In the genomic region with DNA sequence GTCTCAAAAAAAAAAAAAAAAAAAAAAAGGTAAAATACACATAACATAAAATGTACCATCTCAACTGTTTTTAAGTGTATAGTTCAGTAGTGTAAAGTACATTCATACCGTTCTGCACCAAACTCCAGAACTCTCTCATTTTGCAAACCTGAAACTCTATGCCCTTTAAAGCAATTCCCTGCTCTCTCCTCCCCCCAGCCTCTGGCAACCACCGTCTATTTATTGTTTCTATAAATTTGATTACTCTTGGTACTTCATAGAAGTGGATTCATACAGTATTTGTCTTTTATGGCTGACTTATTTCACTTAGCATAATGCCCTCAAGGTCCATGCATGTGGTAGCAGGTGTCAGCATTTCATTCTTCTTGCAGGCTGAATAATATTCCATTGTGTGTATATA, we compare ENCODE assay signal across 16 cellular contexts. TPM values are rescaled to one million over a fixed set of nuclear protein-coding genes. Genes with fewer than 3 reads are reported as not detected.
DNase-seq lines count a peak whose midpoint lies in the region; ATAC-seq and FAIRE-seq lines count a peak whose summit lies in the region.
"Had no signal": no experiment of that assay in that cellular context is flagged by ENCODE, and none has a peak within 500 bp of the region (broad histone marks: within the 10 kb centered on the region; RNA-seq: fewer than 3 reads in every experiment).

No MANE protein-coding gene starts in this region.

- H3K4me3 Mint-ChIP-seq in activated T-cell treated with anti-CD3 and anti-CD28 coated beads, Interleukin-2, amount 50 U/mL, for 4 hours: peak overlapping the region; percentile 49
- H3K4me3 Mint-ChIP-seq in IgD-negative memory B cell: peak overlapping the region; percentile 16 to 91 (median 82)
- peak overlapping the region; percentile 84 for H3K4me3 Mint-ChIP-seq in activated naive CD4-positive, alpha-beta T cell treated with anti-CD3 and anti-CD28 coated beads, Interleukin-2, amount 50 U/mL, for 24 hours
- H3K4me3 Mint-ChIP-seq in stimulated activated effector memory CD8-positive, alpha-beta T cell treated with anti-CD3 and anti-CD28 coated beads, Interleukin-12 subunit alpha, Interleukin-12 subunit beta, amount 100 ng/mL, for 72 hours: peak overlapping the region; percentile 68

- H3K27me3 Mint-ChIP-seq in activated T-cell treated with anti-CD3 and anti-CD28 coated beads, Interleukin-2, amount 50 U/mL, for 4 hours (ENCODE audit: low read depth): no peaks in the 10 kb centered on the region
- H3K27me3 Mint-ChIP-seq in IgD-negative memory B cell: no peaks in the 10 kb centered on the region
- H3K27me3 Mint-ChIP-seq in activated naive CD4-positive, alpha-beta T cell treated with anti-CD3 and anti-CD28 coated beads, Interleukin-2, amount 50 U/mL, for 24 hours: no peaks in the 10 kb centered on the region

- peaks cover 12% of the 10 kb centered on the region for H3K9me3 Mint-ChIP-seq in activated T-cell treated with anti-CD3 and anti-CD28 coated beads, Interleukin-2, amount 50 U/mL, for 4 hours
- peaks cover 0 to 2% (median 0%) of the 10 kb centered on the region in 3 donors for H3K9me3 Mint-ChIP-seq in IgD-negative memory B cell
- peaks cover 5% of the 10 kb centered on the region for H3K9me3 Mint-ChIP-seq in activated naive CD4-positive, alpha-beta T cell treated with anti-CD3 and anti-CD28 coated beads, Interleukin-2, amount 50 U/mL, for 24 hours
- H3K9me3 Mint-ChIP-seq in stimulated activated effector memory CD8-positive, alpha-beta T cell treated with anti-CD3 and anti-CD28 coated beads, Interleukin-12 subunit alpha, Interleukin-12 subunit beta, amount 100 ng/mL, for 72 hours: peaks cover 5% of the 10 kb centered on the region

- peak overlapping the region; percentile 63 to 91 (median 88) for H3K27ac Mint-ChIP-seq in IgD-negative memory B cell
- H3K27ac Mint-ChIP-seq in activated naive CD4-positive, alpha-beta T cell treated with anti-CD3 and anti-CD28 coated beads, Interleukin-2, amount 50 U/mL, for 24 hours: peak overlapping the region; percentile 97
- peak overlapping the region; percentile 87 for H3K27ac Mint-ChIP-seq in stimulated activated effector memory CD8-positive, alpha-beta T cell treated with anti-CD3 and anti-CD28 coated beads, Interleukin-12 subunit alpha, Interleukin-12 subunit beta, amount 100 ng/mL, for 72 hours

- ATAC-seq in activated T-cell treated with anti-CD3 and anti-CD28 coated beads, Interleukin-2, amount 50 U/mL, for 4 hours: peak in 1 of 2 donors; percentile 9
- peak; percentile 29 for ATAC-seq in stimulated activated effector memory CD8-positive, alpha-beta T cell treated with anti-CD3 and anti-CD28 coated beads, Interleukin-12 subunit alpha, Interleukin-12 subunit beta, amount 100 ng/mL, for 72 hours

- H3K4me1 Mint-ChIP-seq in activated T-cell treated with anti-CD3 and anti-CD28 coated beads, Interleukin-2, amount 50 U/mL, for 4 hours (ENCODE audit: low read depth): peaks cover 91% of the 10 kb centered on the region
- H3K4me1 Mint-ChIP-seq in IgD-negative memory B cell: peaks cover 75 to 85% (median 79%) of the 10 kb centered on the region in 3 donors
- H3K4me1 Mint-ChIP-seq in activated naive CD4-positive, alpha-beta T cell treated with anti-CD3 and anti-CD28 coated beads, Interleukin-2, amount 50 U/mL, for 24 hours: peaks cover 86% of the 10 kb centered on the region
- H3K4me1 Mint-ChIP-seq in stimulated activated effector memory CD8-positive, alpha-beta T cell treated with anti-CD3 and anti-CD28 coated beads, Interleukin-12 subunit alpha, Interleukin-12 subunit beta, amount 100 ng/mL, for 72 hours: peaks cover 93% of the 10 kb centered on the region

- peaks cover 18% of the 10 kb centered on the region for H3K36me3 Mint-ChIP-seq in activated T-cell treated with anti-CD3 and anti-CD28 coated beads, Interleukin-2, amount 50 U/mL, for 4 hours (ENCODE audit: insufficient read depth)
- H3K36me3 Mint-ChIP-seq in IgD-negative memory B cell: peaks cover 16% of the 10 kb centered on the region
- H3K36me3 Mint-ChIP-seq in activated naive CD4-positive, alpha-beta T cell treated with anti-CD3 and anti-CD28 coated beads, Interleukin-2, amount 50 U/mL, for 24 hours: peaks cover 4% of the 10 kb centered on the region
- peaks cover 19% of the 10 kb centered on the region for H3K36me3 Mint-ChIP-seq in stimulated activated effector memory CD8-positive, alpha-beta T cell treated with anti-CD3 and anti-CD28 coated beads, Interleukin-12 subunit alpha, Interleukin-12 subunit beta, amount 100 ng/mL, for 72 hours

- no peak for FAIRE-seq in HTR-8/SVneo (lab: Jason Lieb, UNC)
- FAIRE-seq: keratinocyte, urothelium cell line had no signal

- in situ Hi-C loops in ACHN (cut with HindIII; ENCODE audit: low pct_ligation_motif_present, low pct_unique_long_range_greater_than_20kb, low sequenced_read_pairs): no loop called here

- no peak for DNase-seq in activated T-cell treated with anti-CD3 and anti-CD28 coated beads, Interleukin-2, amount 50 U/mL, for 4 hours
- DNase-seq in activated T-cell treated with anti-CD3 and anti-CD28 coated beads for 4 hours (no peak), NOMO-1 (lab: John Stamatoyannopoulos, UW; ENCODE audit: unreplicated experiment in 2 of 2) (no peak), ACHN (no peak), HTR-8/SVneo (ENCODE audit: insufficient read length, low spot score) (no peak)
- DNase-seq in stimulated activated effector memory CD8-positive, alpha-beta T cell treated with anti-CD3 and anti-CD28 coated beads, Interleukin-12 subunit alpha, Interleukin-12 subunit beta, amount 100 ng/mL, for 72 hours (ENCODE audit: low spot score in 2 of 2): no peak
- DNase-seq: activated gamma-delta T cell treated with Interleukin-2 at 50 U/mL for 16 hours; brain microvascular endothelial cell; hippocampal formation; posterior cingulate gyrus; SK-N-SH; stimulated activated CD4-positive, alpha-beta T cell treated with anti-CD3 and anti-CD28 coated beads, Interleukin-1b, Interleukin-23, amount 100 ng/mL, for 48 hours had no signal

RNA-seq across cellular contexts. Expression of a gene that starts 12.9 kb away (rescaled TPM):
- 10 to 100 TPM; 14.7 to 17.4 (median 16.8) TPM for total RNA-seq in activated T-cell treated with anti-CD3 and anti-CD28 coated beads, Interleukin-2, amount 50 U/mL, for 4 hours
- 561 TPM for polyA plus RNA-seq in IgD-negative memory B cell
